2 cellular contexts compared by ENCODE assay signal in the genomic region with DNA sequence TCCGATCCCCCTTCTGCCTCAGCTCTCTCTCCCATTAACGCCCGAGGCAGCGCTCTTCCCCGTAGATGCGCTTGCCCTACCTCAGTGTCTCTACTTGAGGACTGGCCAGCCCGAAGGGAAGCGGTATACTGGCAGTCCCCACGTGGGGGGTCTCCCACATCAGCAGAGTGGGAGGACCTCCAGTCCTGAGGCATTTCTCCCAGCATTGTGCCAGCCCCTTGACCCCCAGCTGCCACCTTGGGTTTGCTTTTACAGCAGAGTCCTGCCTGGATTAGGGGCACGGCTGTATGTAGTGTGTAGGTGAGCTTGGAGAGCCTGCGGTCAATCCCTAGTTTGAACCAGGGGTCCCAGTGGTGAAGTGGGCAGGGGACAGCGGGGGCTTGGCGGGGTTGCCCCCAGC.
TF ChIP-seq lines count a peak whose summit lies in the region.

No MANE protein-coding gene starts in this region.

TF ChIP-seq in H1, 55 proteins besides CTCF, POLR2A, EP300 and RAD21:
- TF ChIP-seq EZH2 (IDR thresholded peaks at IDR 0.05; ENCODE audit: low read depth, low read length, severe bottlenecking) (peak; percentile 17), SP1 (IDR thresholded peaks at IDR 0.05; ENCODE audit: low read depth, low read length) (no peak), CTBP2 (IDR thresholded peaks at IDR 0.05; ENCODE audit: borderline replicate concordance, insufficient read depth, insufficient read length, low read length) (peak; percentile 6)

TF ChIP-seq in neural cell, 6 proteins besides CTCF, POLR2A, EP300 and RAD21:
- TF ChIP-seq, protein P1, sequence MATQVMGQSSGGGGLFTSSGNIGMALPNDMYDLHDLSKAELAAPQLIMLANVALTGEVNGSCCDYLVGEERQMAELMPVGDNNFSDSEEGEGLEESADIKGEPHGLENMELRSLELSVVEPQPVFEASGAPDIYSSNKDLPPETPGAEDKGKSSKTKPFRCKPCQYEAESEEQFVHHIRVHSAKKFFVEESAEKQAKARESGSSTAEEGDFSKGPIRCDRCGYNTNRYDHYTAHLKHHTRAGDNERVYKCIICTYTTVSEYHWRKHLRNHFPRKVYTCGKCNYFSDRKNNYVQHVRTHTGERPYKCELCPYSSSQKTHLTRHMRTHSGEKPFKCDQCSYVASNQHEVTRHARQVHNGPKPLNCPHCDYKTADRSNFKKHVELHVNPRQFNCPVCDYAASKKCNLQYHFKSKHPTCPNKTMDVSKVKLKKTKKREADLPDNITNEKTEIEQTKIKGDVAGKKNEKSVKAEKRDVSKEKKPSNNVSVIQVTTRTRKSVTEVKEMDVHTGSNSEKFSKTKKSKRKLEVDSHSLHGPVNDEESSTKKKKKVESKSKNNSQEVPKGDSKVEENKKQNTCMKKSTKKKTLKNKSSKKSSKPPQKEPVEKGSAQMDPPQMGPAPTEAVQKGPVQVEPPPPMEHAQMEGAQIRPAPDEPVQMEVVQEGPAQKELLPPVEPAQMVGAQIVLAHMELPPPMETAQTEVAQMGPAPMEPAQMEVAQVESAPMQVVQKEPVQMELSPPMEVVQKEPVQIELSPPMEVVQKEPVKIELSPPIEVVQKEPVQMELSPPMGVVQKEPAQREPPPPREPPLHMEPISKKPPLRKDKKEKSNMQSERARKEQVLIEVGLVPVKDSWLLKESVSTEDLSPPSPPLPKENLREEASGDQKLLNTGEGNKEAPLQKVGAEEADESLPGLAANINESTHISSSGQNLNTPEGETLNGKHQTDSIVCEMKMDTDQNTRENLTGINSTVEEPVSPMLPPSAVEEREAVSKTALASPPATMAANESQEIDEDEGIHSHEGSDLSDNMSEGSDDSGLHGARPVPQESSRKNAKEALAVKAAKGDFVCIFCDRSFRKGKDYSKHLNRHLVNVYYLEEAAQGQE (IDR thresholded peaks at IDR 0.05; ENCODE audit: borderline replicate concordance), result no peak
- peak; percentile 19 for TF ChIP-seq MXI1 (conservative IDR thresholded peaks at IDR 0.05; ENCODE audit: poor library complexity, severe bottlenecking)
